Comparison of ENCODE assay signal across 13 cellular contexts in the genomic region with DNA sequence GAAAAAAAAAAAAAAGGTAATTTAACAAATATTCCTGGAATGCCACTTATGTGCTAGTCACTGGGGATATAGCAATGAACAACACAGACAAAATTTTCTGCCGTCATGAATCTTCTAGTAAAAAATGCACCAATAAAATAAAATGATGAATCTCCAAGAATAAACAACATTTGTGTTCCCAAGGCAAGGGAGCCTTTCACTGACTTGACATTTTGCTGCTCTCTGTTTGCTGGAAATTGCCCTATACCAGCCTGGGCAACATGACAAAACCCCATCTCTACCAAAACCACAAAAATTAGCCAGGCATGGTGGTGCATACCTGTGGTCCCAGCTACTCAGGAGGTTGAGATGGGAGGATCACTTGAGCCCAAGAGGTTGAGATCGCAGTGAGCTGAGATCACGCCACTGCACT.
A peak's percentile ranks its signal among the peaks of the same experiment; 100 is the strongest.
DNase-seq lines count a peak whose midpoint lies in the region; ATAC-seq and TF ChIP-seq lines count a peak whose summit lies in the region.
"Had no signal": no experiment of that assay in that cellular context is flagged by ENCODE, and none has a peak within 500 bp of the region (broad histone marks: within the 10 kb centered on the region; RNA-seq: fewer than 3 reads in every experiment).

No MANE protein-coding gene starts in this region.

- peak; percentile 93 for DNase-seq in AG09319 (ENCODE audit: extremely low read depth, low read depth)
- peak; percentile 92 for DNase-seq in astrocyte of the spinal cord (ENCODE audit: low read depth, low spot score)
- no peak for DNase-seq in lower lobe of right lung
- no peak for DNase-seq in left ventricle myocardium superior
- no peak for DNase-seq in activated CD4-positive, alpha-beta T cell treated with anti-CD3 and anti-CD28 coated beads, Interleukin-2, amount 50 U/mL, for 4 hours
- DNase-seq in anterior cingulate cortex (lab: John Stamatoyannopoulos, UW), result no peak
- DNase-seq: amygdala, left colon, tibial artery had no signal

- intact Hi-C loops in lower lobe of right lung (cut with DNase I), result no loop called here
- intact Hi-C loops in left ventricle myocardium superior (cut with micrococcal nuclease), result no loop called here

- H3K36me3 ChIP-seq in KMS-11 (ENCODE audit: insufficient read depth) (no peaks in the 10 kb centered on the region), lower lobe of right lung (no peaks in the 10 kb centered on the region)
- H3K36me3 ChIP-seq: tibial artery had no signal

- H3K4me2 ChIP-seq in KMS-11, result peak overlapping the region; percentile 4; the same call in 1 of the 2 replicates

- no peak overlapping the region for H3K27ac ChIP-seq in KMS-11
- H3K27ac ChIP-seq in lower lobe of right lung, result no peak overlapping the region
- H3K27ac ChIP-seq: parathyroid adenoma, tibial artery had no signal

- no peak overlapping the region for H3K9ac ChIP-seq in KMS-11
- H3K9ac ChIP-seq: parathyroid adenoma had no signal

- H3K9me3 ChIP-seq in lower lobe of right lung, result no peaks in the 10 kb centered on the region
- H3K9me3 ChIP-seq: tibial artery had no signal

- ATAC-seq in lower lobe of right lung (peak; percentile 67 to 78), left ventricle myocardium superior (no peak), HG02798 (IDR thresholded peaks at IDR 0.05; ENCODE audit: poor library complexity, unreplicated experiment) (no peak)
- ATAC-seq: GM12878, left colon had no signal

- no peak for TF ChIP-seq CTCF in AG09319 (IDR thresholded peaks at IDR 0.05; ENCODE audit: low read depth, low read length)
- no peak for TF ChIP-seq CTCF in KMS-11 (conservative IDR thresholded peaks at IDR 0.05; ENCODE audit: low read depth, low read length)
- no peak for TF ChIP-seq CTCF in astrocyte of the spinal cord (IDR thresholded peaks at IDR 0.05; ENCODE audit: low read depth, low read length)
- no peak for TF ChIP-seq CTCF in lower lobe of right lung (IDR thresholded peaks at IDR 0.05)

- peaks cover 21% of the 10 kb centered on the region for H3K4me1 ChIP-seq in KMS-11 (ENCODE audit: low read depth, poor library complexity, severe bottlenecking)
- H3K4me1 ChIP-seq in lower lobe of right lung, result peaks cover 4% of the 10 kb centered on the region
- H3K4me1 ChIP-seq: parathyroid adenoma, tibial artery had no signal

- no peaks in the 10 kb centered on the region for H3K27me3 ChIP-seq in KMS-11 (ENCODE audit: insufficient read depth, low read depth)
- no peaks in the 10 kb centered on the region for H3K27me3 ChIP-seq in lower lobe of right lung (ENCODE audit: low read depth)
- H3K27me3 ChIP-seq: tibial artery had no signal

- no peak overlapping the region for H3K4me3 ChIP-seq in KMS-11 (IDR thresholded peaks at IDR 0.05; ENCODE audit: insufficient read depth, low read depth, low read length)
- H3K4me3 ChIP-seq in astrocyte of the spinal cord (ENCODE audit: low read depth, low read length), result no peak overlapping the region
- no peak overlapping the region for H3K4me3 ChIP-seq in lower lobe of right lung
- H3K4me3 ChIP-seq: GM12878, tibial artery had no signal

- no peaks in the 10 kb centered on the region for H4K20me1 ChIP-seq in KMS-11 (ENCODE audit: insufficient read depth)

- H3K79me2 ChIP-seq in KMS-11 (ENCODE audit: insufficient read depth, low read depth), result no peaks in the 10 kb centered on the region
- H3K79me2 ChIP-seq: parathyroid adenoma had no signal

- in situ Hi-C loops in astrocyte of the spinal cord (cut with HindIII; ENCODE audit: low sequenced_read_pairs), result no loop called here

- H2AFZ ChIP-seq in KMS-11 (ENCODE audit: low read depth), result no peak overlapping the region
- H2AFZ ChIP-seq: parathyroid adenoma had no signal

Comparison
In these comparisons a context has a peak if more than half of its experiments do, and no peak if none do; other contexts are left out.
1. DNase-seq: peak in AG09319 (single experiment) and astrocyte of the spinal cord (single experiment); none in lower lobe of right lung (single experiment), left ventricle myocardium superior (single experiment), activated CD4-positive, alpha-beta T cell treated with anti-CD3 and anti-CD28 coated beads, Interleukin-2, amount 50 U/mL, for 4 hours (0 of 2) and anterior cingulate cortex (0 of 58).
2. ATAC-seq: peak in lower lobe of right lung (2 of 2); none in left ventricle myocardium superior (single experiment) and HG02798 (single experiment).